1 cellular context compared by ENCODE assay signal in genomic region chr7:139431459-139431858, GRCh38.
TF ChIP-seq lines count a peak whose summit lies in the region.

No MANE protein-coding gene starts in this region.

TF ChIP-seq in SK-N-SH treated with all-trans-retinoic acid at 6 μM for 48 hours, 23 proteins besides CTCF, POLR2A, EP300 and RAD21 (continued from another document):
- TF ChIP-seq PATZ1 (CRISPR knock-in tag; IDR thresholded peaks at IDR 0.05; ENCODE audit: borderline replicate concordance) (no peak), RARB (CRISPR knock-in tag; IDR thresholded peaks at IDR 0.05) (no peak), ZNF70 (CRISPR knock-in tag; IDR thresholded peaks at IDR 0.05) (no peak), SNAI2 (CRISPR knock-in tag; IDR thresholded peaks at IDR 0.05) (no peak), ZFP3 (CRISPR knock-in tag; IDR thresholded peaks at IDR 0.05) (no peak), POU6F1 (CRISPR knock-in tag; IDR thresholded peaks at IDR 0.05; ENCODE audit: borderline replicate concordance, low read depth) (no peak), CSDC2 (CRISPR knock-in tag; IDR thresholded peaks at IDR 0.05) (no peak), BACH2 (CRISPR knock-in tag; IDR thresholded peaks at IDR 0.05; ENCODE audit: borderline replicate concordance) (no peak), GLIS3 (CRISPR knock-in tag; IDR thresholded peaks at IDR 0.05) (no peak), ARNTL (CRISPR knock-in tag; IDR thresholded peaks at IDR 0.05; ENCODE audit: borderline replicate concordance, low read depth) (no peak)
